In the genomic region with DNA sequence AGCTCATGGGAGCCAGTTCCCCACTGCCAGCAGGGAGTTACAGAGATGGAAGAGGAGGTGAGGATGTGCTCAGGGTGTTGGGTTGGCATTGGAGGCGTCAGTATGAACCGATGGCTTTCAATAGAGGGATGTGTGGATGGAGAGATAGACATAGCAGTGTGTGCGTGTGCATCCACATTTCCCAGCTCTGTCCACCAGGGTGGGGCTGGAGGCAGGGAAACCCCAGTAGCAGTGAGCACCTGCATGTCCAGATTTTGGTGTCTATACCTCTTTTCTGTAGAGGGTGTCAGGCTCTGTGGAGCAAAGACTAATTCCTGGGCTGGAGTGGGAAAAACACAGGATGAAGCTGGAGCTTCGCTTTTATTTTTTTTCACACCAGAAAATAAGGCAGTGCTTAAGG, we compare ENCODE assay signal across 20 cellular contexts. TPM values are rescaled to one million over a fixed set of nuclear protein-coding genes. Genes with fewer than 3 reads are reported as not detected.
DNase-seq lines count a peak whose midpoint lies in the region; ATAC-seq and TF ChIP-seq lines count a peak whose summit lies in the region.
"Had no signal": no experiment of that assay in that cellular context is flagged by ENCODE, and none has a peak within 500 bp of the region (broad histone marks: within the 10 kb centered on the region; RNA-seq: fewer than 3 reads in every experiment).

No MANE protein-coding gene starts in this region.

- no peaks in the 10 kb centered on the region for H3K9me3 ChIP-seq in thoracic aorta

- H3K4me3 ChIP-seq in thoracic aorta, result no peak overlapping the region
- H3K4me3 ChIP-seq: GM23248, PC-9 had no signal

- peak overlapping the region; percentile 76 to 95 for H3K27ac ChIP-seq in thoracic aorta
- H3K27ac ChIP-seq: GM23248, KMS-11, PC-9, RWPE1 had no signal

- no peak overlapping the region for H3K27ac Mint-ChIP-seq in activated naive CD4-positive, alpha-beta T cell treated with anti-CD3 and anti-CD28 coated beads for 36 hours
- H3K27ac Mint-ChIP-seq in chondrocyte (ENCODE audit: unreplicated experiment), result no peak overlapping the region
- no peak overlapping the region for H3K27ac Mint-ChIP-seq in osteocyte (ENCODE audit: unreplicated experiment)

- DNase-seq in activated naive CD4-positive, alpha-beta T cell treated with anti-CD3 and anti-CD28 coated beads for 36 hours, result peak; percentile 2
- DNase-seq in activated naive CD4-positive, alpha-beta T cell treated with Interleukin-2 at 50 U/mL for 16 hours, result no peak
- DNase-seq in chondrocyte (ENCODE audit: low spot score) (peak; percentile 40), mesenteric fat pad (ENCODE audit: low spot score) (peak; percentile 28), thoracic aorta (ENCODE audit: low spot score) (no peak), NCI-H2029 treated with DMSO at 0.1 percent for 48 hours (lab: John Stamatoyannopoulos, UW) (no peak), osteocyte (ENCODE audit: extremely low spot score, unreplicated experiment) (no peak)
- DNase-seq: 8988T, DMS79 treated with DMSO at 0.1 percent for 48 hours, GM23248, HCEC 1CT, MV-4-11, NCI-H1417, NCI-H187, NCI-H226, NCI-H524, PC-9 had no signal

- intact Hi-C loops in activated naive CD4-positive, alpha-beta T cell treated with anti-CD3 and anti-CD28 coated beads for 36 hours (cut with micrococcal nuclease), result no loop called here

- no peaks in the 10 kb centered on the region for H3K4me1 Mint-ChIP-seq in activated naive CD4-positive, alpha-beta T cell treated with anti-CD3 and anti-CD28 coated beads for 36 hours (ENCODE audit: low read depth)
- H3K4me1 Mint-ChIP-seq in chondrocyte (ENCODE audit: low read depth) (peaks cover 21% of the 10 kb centered on the region), osteocyte (ENCODE audit: unreplicated experiment) (peaks cover 19% of the 10 kb centered on the region)

- H3K4me1 ChIP-seq in thoracic aorta (ENCODE audit: control insufficient read depth in 1 of 2, low read depth in 2 of 2), result peaks cover 22 to 60% of the 10 kb centered on the region in 2 donors

- ATAC-seq in thoracic aorta (ENCODE audit: insufficient number of reproducible peaks, low FRiP score, low read depth) (no peak), GM19397 (IDR thresholded peaks at IDR 0.05; ENCODE audit: unreplicated experiment) (no peak)

- CTCF ChIA-PET in activated naive CD4-positive, alpha-beta T cell treated with anti-CD3 and anti-CD28 coated beads for 36 hours (lab: Charles Lee), result no interaction called here

- no peaks in the 10 kb centered on the region for H3K27me3 Mint-ChIP-seq in activated naive CD4-positive, alpha-beta T cell treated with anti-CD3 and anti-CD28 coated beads for 36 hours (ENCODE audit: low read depth)
- no peaks in the 10 kb centered on the region for H3K27me3 Mint-ChIP-seq in chondrocyte (ENCODE audit: low read depth)
- no peaks in the 10 kb centered on the region for H3K27me3 Mint-ChIP-seq in osteocyte (ENCODE audit: unreplicated experiment)

- H3K36me3 ChIP-seq in thoracic aorta, result no peaks in the 10 kb centered on the region

- no peaks in the 10 kb centered on the region for H3K9me3 Mint-ChIP-seq in activated naive CD4-positive, alpha-beta T cell treated with anti-CD3 and anti-CD28 coated beads for 36 hours
- H3K9me3 Mint-ChIP-seq in chondrocyte (ENCODE audit: low read depth) (peaks cover 8% of the 10 kb centered on the region), osteocyte (ENCODE audit: unreplicated experiment) (peaks cover 4% of the 10 kb centered on the region)

- TF ChIP-seq CTCF in chondrocyte (IDR thresholded peaks at IDR 0.05) (no peak), thoracic aorta (IDR thresholded peaks at IDR 0.05) (no peak), osteocyte (IDR thresholded peaks at IDR 0.05) (no peak)

- H3K36me3 Mint-ChIP-seq in activated naive CD4-positive, alpha-beta T cell treated with anti-CD3 and anti-CD28 coated beads for 36 hours (ENCODE audit: low read depth), result no peaks in the 10 kb centered on the region
- H3K36me3 Mint-ChIP-seq in chondrocyte (ENCODE audit: low read depth), result peaks cover 4% of the 10 kb centered on the region
- H3K36me3 Mint-ChIP-seq in osteocyte (ENCODE audit: unreplicated experiment), result no peaks in the 10 kb centered on the region

- H3K4me3 Mint-ChIP-seq in activated naive CD4-positive, alpha-beta T cell treated with anti-CD3 and anti-CD28 coated beads for 36 hours, result no peak overlapping the region
- H3K4me3 Mint-ChIP-seq in chondrocyte (ENCODE audit: unreplicated experiment) (no peak overlapping the region), osteocyte (ENCODE audit: unreplicated experiment) (no peak overlapping the region)

- H3K27me3 ChIP-seq in thoracic aorta (replicated peaks; ENCODE audit: insufficient read depth), result no peaks in the 10 kb centered on the region

RNA-seq across cellular contexts. Expression of a gene that starts 37.2 kb away (rescaled TPM):
- not detected for total RNA-seq in activated naive CD4-positive, alpha-beta T cell treated with anti-CD3 and anti-CD28 coated beads for 36 hours
- 0.28 to 0.36 TPM (median 0.35 TPM) in 3 replicates for total RNA-seq in chondrocyte
- total RNA-seq in mesenteric fat pad, result not detected
- under 1 TPM in 1 of 2 donors, not detected in 1; 0.95 TPM for total RNA-seq in thoracic aorta
- 0.50 and 0.54 TPM in 2 replicates for total RNA-seq in osteocyte
- total RNA-seq: GM23248 had no signal

RNA-seq across cellular contexts. Expression of a gene that starts 58.6 kb away (rescaled TPM):
- total RNA-seq in activated naive CD4-positive, alpha-beta T cell treated with anti-CD3 and anti-CD28 coated beads for 36 hours, result not detected
- total RNA-seq in chondrocyte (0.37 TPM in 1 of 3 replicates, not detected in the others), mesenteric fat pad (not detected), thoracic aorta (10 to 100 TPM in 1 of 2 donors, 1 to 10 TPM in 1; 8.8 to 36.7 TPM), osteocyte (not detected in 2 replicates)
- total RNA-seq: GM23248 had no signal

Comparison
In these comparisons a context has a peak if more than half of its experiments do, and no peak if none do; other contexts are left out.
1. DNase-seq: peak in activated naive CD4-positive, alpha-beta T cell treated with anti-CD3 and anti-CD28 coated beads for 36 hours (single experiment), chondrocyte (single experiment) and mesenteric fat pad (single experiment); none in activated naive CD4-positive, alpha-beta T cell treated with Interleukin-2 at 50 U/mL for 16 hours (single experiment), thoracic aorta (single experiment), NCI-H2029 treated with DMSO at 0.1 percent for 48 hours (single experiment) and osteocyte (single experiment).